ENCODE assay signal across 34 cellular contexts in genomic region chr10:89556590-89556989, GRCh38. TPM values are rescaled to one million over a fixed set of nuclear protein-coding genes. Genes with fewer than 3 reads are reported as not detected.
DNase-seq lines count a peak whose midpoint lies in the region; ATAC-seq and TF ChIP-seq lines count a peak whose summit lies in the region.
"Had no signal": no experiment of that assay in that cellular context is flagged by ENCODE, and none has a peak within 500 bp of the region (broad histone marks: within the 10 kb centered on the region; RNA-seq: fewer than 3 reads in every experiment).

No MANE protein-coding gene starts in this region.

- ATAC-seq in HG03460 (IDR thresholded peaks at IDR 0.05; ENCODE audit: unreplicated experiment) (no peak), HG02678 (IDR thresholded peaks at IDR 0.05; ENCODE audit: unreplicated experiment) (no peak)
- ATAC-seq: left lobe of liver; naive thymus-derived CD8-positive, alpha-beta T cell; right cardiac atrium; WTC11 had no signal

- no TSS peak for BruUV-seq in MCF 10A (replicated peaks; lab: Mats Ljungman, UMichigan)

- H3K36me3 ChIP-seq in brain microvascular endothelial cell (replicated peaks) = no peaks in the 10 kb centered on the region
- H3K36me3 ChIP-seq: ovary had no signal

- DNase-seq in AG10803 (ENCODE audit: low read depth) (peak; percentile 20), LHCN-M2 (ENCODE audit: low read depth) (peak; percentile 60), brain microvascular endothelial cell (peak; percentile 60), kidney tubule cell (ENCODE audit: low spot score) (peak; percentile 91), MCF 10A (ENCODE audit: unreplicated experiment) (no peak), dorsolateral prefrontal cortex (no peak)
- DNase-seq: C1 segment of cervical spinal cord; caudate nucleus; GM23248; head of caudate nucleus; KG1; MV-4-11; naive thymus-derived CD8-positive, alpha-beta T cell; NCI-H1694; NCI-H2227 treated with DMSO at 0.1 percent for 48 hours; NCI-H82; OCI-M1; ovary; right cardiac atrium; Right ventricle myocardium superior; stimulated activated CD4-positive, alpha-beta T cell treated with anti-CD3 and anti-CD28 coated beads, Interleukin-12 subunit alpha, Interleukin-12 subunit beta, amount 100 ng/mL, for 4 hours; stimulated activated CD4-positive, alpha-beta T cell treated with anti-CD3 and anti-CD28 coated beads, Interleukin-4, amount 100 ng/mL, for 4 hours; stimulated activated naive CD4-positive, alpha-beta T cell; T1000; testis had no signal

- H3K27ac Mint-ChIP-seq in MCF 10A (ENCODE audit: low read depth, unreplicated experiment) = no peak overlapping the region
- H3K27ac Mint-ChIP-seq: activated naive CD4-positive, alpha-beta T cell treated with anti-CD3 and anti-CD28 coated beads, Interleukin-2, amount 50 U/mL, for 24 hours; activated T-helper 1 cell treated with anti-CD3 and anti-CD28 coated beads, Interleukin-12 subunit alpha, Interleukin-12 subunit beta, Interleukin-2, Interleukin-4 antibody, amounts not matched to agents 30 ng/mL and 10 ng/mL and 1 ng/mL, durations not matched to agents 14 hours and 24 hours and 36 hours; mesothelial cell of epicardium; naive thymus-derived CD8-positive, alpha-beta T cell; WTC11 had no signal

- in situ Hi-C loops in brain microvascular endothelial cell (cut with HindIII; ENCODE audit: low pct_ligation_motif_present, low sequenced_read_pairs) = no loop called here

- no peaks in the 10 kb centered on the region for H3K9me3 Mint-ChIP-seq in MCF 10A (ENCODE audit: unreplicated experiment)
- H3K9me3 Mint-ChIP-seq: activated naive CD4-positive, alpha-beta T cell treated with anti-CD3 and anti-CD28 coated beads, Interleukin-2, amount 50 U/mL, for 24 hours; activated T-helper 1 cell treated with anti-CD3 and anti-CD28 coated beads, Interleukin-12 subunit alpha, Interleukin-12 subunit beta, Interleukin-2, Interleukin-4 antibody, amounts not matched to agents 30 ng/mL and 10 ng/mL and 1 ng/mL, durations not matched to agents 14 hours and 24 hours and 36 hours; naive thymus-derived CD8-positive, alpha-beta T cell had no signal

- CTCF ChIA-PET in MCF 10A (lab: Yijun Ruan, JAX) = interaction anchor here (0.7 to 8.2 kb wide), 3 partner anchors 90 to 131 kb away, joined by 3 to 65 read pairs (median 16); no protein-coding TSS in a partner anchor

- H3K36me3 Mint-ChIP-seq in MCF 10A (ENCODE audit: insufficient read depth, unreplicated experiment) = no peaks in the 10 kb centered on the region
- H3K36me3 Mint-ChIP-seq: activated naive CD4-positive, alpha-beta T cell treated with anti-CD3 and anti-CD28 coated beads, Interleukin-2, amount 50 U/mL, for 24 hours; mesothelial cell of epicardium; naive thymus-derived CD8-positive, alpha-beta T cell had no signal

- intact Hi-C loops in MCF 10A (cut with micrococcal nuclease) = no loop called here
- intact Hi-C loops in dorsolateral prefrontal cortex (cut with DNase I) = no loop called here

- no peak overlapping the region for H3K4me3 Mint-ChIP-seq in MCF 10A (ENCODE audit: unreplicated experiment)
- H3K4me3 Mint-ChIP-seq: activated naive CD4-positive, alpha-beta T cell treated with anti-CD3 and anti-CD28 coated beads, Interleukin-2, amount 50 U/mL, for 24 hours; activated T-helper 1 cell treated with anti-CD3 and anti-CD28 coated beads, Interleukin-12 subunit alpha, Interleukin-12 subunit beta, Interleukin-2, Interleukin-4 antibody, amounts not matched to agents 30 ng/mL and 10 ng/mL and 1 ng/mL, durations not matched to agents 14 hours and 24 hours and 36 hours; mesothelial cell of epicardium; naive thymus-derived CD8-positive, alpha-beta T cell; WTC11 had no signal

- H3K4me3 ChIP-seq in AG10803 (ENCODE audit: low read length) (no peak overlapping the region), brain microvascular endothelial cell (ENCODE audit: low read depth, low read length) (no peak overlapping the region), dorsolateral prefrontal cortex (no peak overlapping the region)
- H3K4me3 ChIP-seq: GM23248, ovary, testis had no signal

- no peaks in the 10 kb centered on the region for H3K27me3 Mint-ChIP-seq in MCF 10A (ENCODE audit: insufficient read depth, unreplicated experiment)

- H3K27ac ChIP-seq in brain microvascular endothelial cell = no peak overlapping the region
- no peak overlapping the region for H3K27ac ChIP-seq in dorsolateral prefrontal cortex
- H3K27ac ChIP-seq: GM23248, ovary, testis had no signal

- H3K27me3 ChIP-seq in brain microvascular endothelial cell (replicated peaks) (no peaks in the 10 kb centered on the region), dorsolateral prefrontal cortex (peaks cover 0 to 12% (median 0%) of the 10 kb centered on the region in 45 donors)
- H3K27me3 ChIP-seq: ovary, testis had no signal

- POLR2A ChIA-PET in MCF 10A (lab: Yijun Ruan, JAX) = interaction anchor here (0.8 to 1.5 kb wide), 4 partner anchors 59 to 130 kb away, joined by 3 to 6 read pairs (median 4); no protein-coding TSS in a partner anchor

- H3K4me1 Mint-ChIP-seq in MCF 10A (ENCODE audit: insufficient read depth, unreplicated experiment) = peaks cover 34% of the 10 kb centered on the region
- H3K4me1 Mint-ChIP-seq: activated naive CD4-positive, alpha-beta T cell treated with anti-CD3 and anti-CD28 coated beads, Interleukin-2, amount 50 U/mL, for 24 hours; mesothelial cell of epicardium; naive thymus-derived CD8-positive, alpha-beta T cell had no signal

- TF ChIP-seq CTCF in AG10803 (conservative IDR thresholded peaks at IDR 0.05; ENCODE audit: low read length) = no peak
- TF ChIP-seq CTCF in brain microvascular endothelial cell (IDR thresholded peaks at IDR 0.05; ENCODE audit: low read depth, low read length, missing control alignments) = no peak
- TF ChIP-seq CTCF in MCF 10A (IDR thresholded peaks at IDR 0.05; ENCODE audit: unreplicated experiment) = no peak
- TF ChIP-seq CTCF in dorsolateral prefrontal cortex (IDR thresholded peaks at IDR 0.05 in 54 of 56, conservative IDR thresholded peaks at IDR 0.05 in 2 of 56; ENCODE audit: low read depth in 1 of 56, partially characterized antibody in 56 of 56) = no peak

RNA-seq across cellular contexts. Expression of gene SLC16A12, which starts 21.2 kb away (rescaled TPM):
- total RNA-seq in LHCN-M2 (2014; rRNA removed) (0.45 and 0.52 TPM in 2 replicates), MCF 10A (2022) (0.09 and 0.10 TPM in 2 replicates), dorsolateral prefrontal cortex (10 to 100 TPM in 2 of 120 experiments, 1 to 10 TPM in 31, under 1 TPM in 82, not detected in 5; 0.11 to 14.1 (median 0.46) TPM)
- 0.23 TPM for polyA plus RNA-seq in LHCN-M2 (2012)
- total RNA-seq: activated T-helper 1 cell treated with anti-CD3 and anti-CD28 coated beads, Interleukin-12 subunit alpha, Interleukin-12 subunit beta, Interleukin-2, Interleukin-4 antibody, amounts not matched to agents 30 ng/mL and 10 ng/mL and 1 ng/mL, durations not matched to agents 14 hours and 24 hours and 36 hours; dermis microvascular lymphatic vessel endothelial cell; G401; GM23248; naive thymus-derived CD8-positive, alpha-beta T cell had no signal
- polyA plus RNA-seq: GM23248; naive thymus-derived CD8-positive, alpha-beta T cell had no signal

Comparison
In these comparisons a context has a peak if more than half of its experiments do, and no peak if none do; other contexts are left out.
1. DNase-seq: peak in AG10803 (single experiment), LHCN-M2 (single experiment), brain microvascular endothelial cell (single experiment) and kidney tubule cell (single experiment); none in MCF 10A (single experiment) and dorsolateral prefrontal cortex (0 of 10).